ENCODE assay signal across 1 cellular context in the genomic region with DNA sequence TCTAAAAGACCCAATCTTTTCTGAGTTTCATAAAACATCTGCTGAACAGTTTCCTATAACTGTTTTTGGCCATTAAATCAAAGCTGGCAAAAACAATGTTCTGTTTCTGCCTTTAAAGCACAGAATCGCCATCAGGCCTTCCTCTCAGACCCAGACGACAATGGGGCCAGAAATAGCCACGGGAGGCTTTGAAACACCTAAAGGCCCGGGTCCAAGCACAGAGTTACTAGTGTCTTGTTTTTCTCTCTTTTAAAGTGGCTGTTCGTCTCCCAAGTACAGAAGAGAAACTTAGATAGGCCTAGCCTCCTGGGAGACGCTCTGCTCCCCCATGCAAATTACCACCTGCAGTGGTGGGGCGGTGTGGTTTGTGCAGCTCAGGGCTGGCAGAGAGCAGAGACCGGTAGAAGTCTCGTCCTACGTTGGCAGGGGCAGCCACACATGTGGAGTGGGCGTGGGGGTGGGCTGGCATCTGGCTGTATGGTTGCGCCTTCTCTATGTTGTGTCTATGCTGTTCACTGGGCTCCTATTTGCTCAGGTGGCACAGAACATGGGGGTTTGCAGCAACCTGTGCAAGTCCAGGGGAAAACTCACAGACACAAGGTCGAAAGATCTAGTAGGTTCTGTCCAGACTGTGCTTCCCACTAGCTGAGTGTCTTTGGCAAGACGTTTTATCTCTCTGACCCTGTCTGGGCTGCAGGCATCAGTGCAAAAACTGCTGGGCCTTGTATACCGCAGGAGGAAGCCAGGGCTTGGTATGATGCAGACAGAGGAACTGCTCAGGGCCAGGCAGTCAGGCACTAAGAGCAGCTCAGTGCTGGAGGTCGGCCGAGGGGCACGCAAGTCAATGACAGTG.
TF ChIP-seq lines count a peak whose summit lies in the region.

No MANE protein-coding gene starts in this region.

TF ChIP-seq in SK-N-SH, 30 proteins besides CTCF, POLR2A, EP300 and RAD21 (continued from another document):
- TF ChIP-seq, protein P1, sequence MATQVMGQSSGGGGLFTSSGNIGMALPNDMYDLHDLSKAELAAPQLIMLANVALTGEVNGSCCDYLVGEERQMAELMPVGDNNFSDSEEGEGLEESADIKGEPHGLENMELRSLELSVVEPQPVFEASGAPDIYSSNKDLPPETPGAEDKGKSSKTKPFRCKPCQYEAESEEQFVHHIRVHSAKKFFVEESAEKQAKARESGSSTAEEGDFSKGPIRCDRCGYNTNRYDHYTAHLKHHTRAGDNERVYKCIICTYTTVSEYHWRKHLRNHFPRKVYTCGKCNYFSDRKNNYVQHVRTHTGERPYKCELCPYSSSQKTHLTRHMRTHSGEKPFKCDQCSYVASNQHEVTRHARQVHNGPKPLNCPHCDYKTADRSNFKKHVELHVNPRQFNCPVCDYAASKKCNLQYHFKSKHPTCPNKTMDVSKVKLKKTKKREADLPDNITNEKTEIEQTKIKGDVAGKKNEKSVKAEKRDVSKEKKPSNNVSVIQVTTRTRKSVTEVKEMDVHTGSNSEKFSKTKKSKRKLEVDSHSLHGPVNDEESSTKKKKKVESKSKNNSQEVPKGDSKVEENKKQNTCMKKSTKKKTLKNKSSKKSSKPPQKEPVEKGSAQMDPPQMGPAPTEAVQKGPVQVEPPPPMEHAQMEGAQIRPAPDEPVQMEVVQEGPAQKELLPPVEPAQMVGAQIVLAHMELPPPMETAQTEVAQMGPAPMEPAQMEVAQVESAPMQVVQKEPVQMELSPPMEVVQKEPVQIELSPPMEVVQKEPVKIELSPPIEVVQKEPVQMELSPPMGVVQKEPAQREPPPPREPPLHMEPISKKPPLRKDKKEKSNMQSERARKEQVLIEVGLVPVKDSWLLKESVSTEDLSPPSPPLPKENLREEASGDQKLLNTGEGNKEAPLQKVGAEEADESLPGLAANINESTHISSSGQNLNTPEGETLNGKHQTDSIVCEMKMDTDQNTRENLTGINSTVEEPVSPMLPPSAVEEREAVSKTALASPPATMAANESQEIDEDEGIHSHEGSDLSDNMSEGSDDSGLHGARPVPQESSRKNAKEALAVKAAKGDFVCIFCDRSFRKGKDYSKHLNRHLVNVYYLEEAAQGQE (IDR thresholded peaks at IDR 0.05; ENCODE audit: low read depth, low read length), result no peak
- TF ChIP-seq RFX5 (IDR thresholded peaks at IDR 0.05; ENCODE audit: low read length) (no peak), TCF12 (IDR thresholded peaks at IDR 0.05) (no peak), RCOR1 (IDR thresholded peaks at IDR 0.05; ENCODE audit: low read length) (no peak)
